ENCODE assay signal across 16 cellular contexts in the genomic region with DNA sequence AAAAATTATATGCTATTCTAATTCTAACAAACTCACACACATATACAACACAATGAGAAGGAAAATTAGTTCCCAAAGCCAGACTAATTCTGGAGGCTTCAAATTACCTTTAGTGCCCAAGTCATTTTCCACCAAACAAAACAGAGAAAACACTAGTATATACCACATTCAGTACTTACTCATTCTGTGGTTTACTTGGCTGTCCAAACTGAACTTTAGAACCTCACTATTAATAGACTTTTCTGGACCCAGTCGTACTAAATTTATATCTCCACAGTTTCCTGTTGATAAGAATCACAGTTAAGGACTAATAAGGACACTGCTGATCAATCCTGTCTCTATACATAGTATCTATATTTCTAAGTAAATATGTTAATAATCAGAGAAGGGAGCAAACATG.
DNase-seq lines count a peak whose midpoint lies in the region; ATAC-seq and TF ChIP-seq lines count a peak whose summit lies in the region.
"Had no signal": no experiment of that assay in that cellular context is flagged by ENCODE, and none has a peak within 500 bp of the region (broad histone marks: within the 10 kb centered on the region; RNA-seq: fewer than 3 reads in every experiment).

No MANE protein-coding gene starts in this region.

- no peak for TF ChIP-seq CTCF in GM20000 (IDR thresholded peaks at IDR 0.05; ENCODE audit: extremely low read depth, missing control alignments)

- no peak overlapping the region for H3K4me3 Mint-ChIP-seq in naive thymus-derived CD4-positive, alpha-beta T cell
- H3K4me3 Mint-ChIP-seq: activated T-cell treated with anti-CD3 and anti-CD28 coated beads, Interleukin-2, amount 50 U/mL, for 72 hours; WTC11 had no signal

- CTCF ChIA-PET in naive thymus-derived CD4-positive, alpha-beta T cell (lab: Charles Lee), result interaction anchor here (0.7 kb wide), 1 partner anchor 20 kb away, joined by 3 read pairs; no protein-coding TSS in a partner anchor

- H3K79me2 ChIP-seq in GM23248 (ENCODE audit: insufficient read depth), result peaks cover 38% of the 10 kb centered on the region
- H3K79me2 ChIP-seq: parathyroid adenoma had no signal

- no peaks in the 10 kb centered on the region for H4K20me1 ChIP-seq in GM23248 (ENCODE audit: insufficient read depth)

- in situ Hi-C loops in GM23248 (cut with MboI), result no loop called here

- POLR2A ChIA-PET in naive thymus-derived CD4-positive, alpha-beta T cell (lab: Charles Lee), result no interaction called here

- H3K27me3 Mint-ChIP-seq in naive thymus-derived CD4-positive, alpha-beta T cell, result no peaks in the 10 kb centered on the region

- no peak for ATAC-seq in naive thymus-derived CD4-positive, alpha-beta T cell
- ATAC-seq: activated T-cell treated with anti-CD3 and anti-CD28 coated beads, Interleukin-2, amount 50 U/mL, for 72 hours; WTC11 had no signal

- no peak overlapping the region for H3K9ac ChIP-seq in GM23248
- H3K9ac ChIP-seq: parathyroid adenoma had no signal

- H3K9me2 ChIP-seq in GM23248 (ENCODE audit: insufficient read depth), result no peaks in the 10 kb centered on the region

- DNase-seq in AG20443 (ENCODE audit: low spot score), result peak; percentile 28
- DNase-seq in GM23248, result peak; percentile 67
- peak; percentile 61 for DNase-seq in amniotic epithelial cell (ENCODE audit: low read depth)
- DNase-seq in naive thymus-derived CD4-positive, alpha-beta T cell, result no peak
- DNase-seq in NCI-H1694 (lab: John Stamatoyannopoulos, UW), result no peak
- no peak for DNase-seq in GM20000 (ENCODE audit: low spot score)
- no peak for DNase-seq in substantia nigra (lab: John Stamatoyannopoulos, UW)
- DNase-seq: activated T-cell treated with anti-CD3 and anti-CD28 coated beads, Interleukin-2, amount 50 U/mL, for 72 hours; NCI-H1694 treated with DMSO at 0.1 percent for 48 hours; NK-92 treated with Interleukin-12 subunit alpha and Interleukin-12 subunit beta, amount 100 ng/mL, for 24 hours; stomach had no signal

- peak overlapping the region in 6 of 9 donors; percentile 36 to 59 (median 42) for H3K27ac Mint-ChIP-seq in naive thymus-derived CD4-positive, alpha-beta T cell
- H3K27ac Mint-ChIP-seq: WTC11 had no signal

- H3K27ac ChIP-seq in GM23248 (peak overlapping the region; percentile 7), substantia nigra (ENCODE audit: low read depth, low read length, poor library complexity, severe bottlenecking) (no peak overlapping the region)
- no peak overlapping the region for H3K27ac ChIP-seq in naive thymus-derived CD4-positive, alpha-beta T cell (ENCODE audit: low read depth, low read length)
- H3K27ac ChIP-seq: parathyroid adenoma, SJSA1, stomach had no signal

- no peaks in the 10 kb centered on the region for H3K9me3 ChIP-seq in GM23248 (ENCODE audit: low read depth)
- H3K9me3 ChIP-seq in naive thymus-derived CD4-positive, alpha-beta T cell (ENCODE audit: control insufficient read depth in 2 of 3, low read length in 3 of 3), result no peaks in the 10 kb centered on the region
- H3K9me3 ChIP-seq: SJSA1, stomach had no signal

- peak overlapping the region; percentile 35 for H3K4me2 ChIP-seq in GM23248 (ENCODE audit: unreplicated experiment)

- intact Hi-C loops in naive thymus-derived CD4-positive, alpha-beta T cell (cut with micrococcal nuclease), result loop anchor here in 1 of 2 donors (10.0 kb wide), 1 partner anchor 46 kb away; no protein-coding TSS in a partner anchor

- 0% methylated on average over 1 of the region's 1 CpG for WGBS in GM23248 (ENCODE audit: low coverage in 1 of 2, low lambda C conversion rate in 2 of 2, missing lambda C conversion rate in 2 of 2), 2 experiments

- no peaks in the 10 kb centered on the region for H3K27me3 ChIP-seq in GM23248 (replicated peaks; ENCODE audit: insufficient read depth)
- H3K27me3 ChIP-seq in naive thymus-derived CD4-positive, alpha-beta T cell (ENCODE audit: control insufficient read depth in 2 of 2, insufficient read depth in 2 of 2, low read length in 2 of 2), result no peaks in the 10 kb centered on the region
- H3K27me3 ChIP-seq: SJSA1, stomach had no signal

- peaks cover 2 to 21% (median 8%) of the 10 kb centered on the region in 7 donors for H3K4me1 Mint-ChIP-seq in naive thymus-derived CD4-positive, alpha-beta T cell
- H3K4me1 Mint-ChIP-seq: WTC11 had no signal

- H3F3A ChIP-seq in GM23248 (ENCODE audit: insufficient read depth), result peaks cover 14% of the 10 kb centered on the region

- peaks cover 48% of the 10 kb centered on the region for H3K36me3 ChIP-seq in GM23248 (ENCODE audit: low read depth)
- H3K36me3 ChIP-seq in naive thymus-derived CD4-positive, alpha-beta T cell (ENCODE audit: control insufficient read depth in 2 of 3, insufficient read depth in 3 of 3, low read length in 3 of 3), result peaks cover 10 to 66% (median 23%) of the 10 kb centered on the region in 3 experiments

- peaks cover 0 to 24% (median 16%) of the 10 kb centered on the region in 5 donors for H3K36me3 Mint-ChIP-seq in naive thymus-derived CD4-positive, alpha-beta T cell

- H2AFZ ChIP-seq in GM23248, result no peak overlapping the region
- H2AFZ ChIP-seq: parathyroid adenoma had no signal

- peaks cover 17% of the 10 kb centered on the region for H3K4me1 ChIP-seq in GM23248 (ENCODE audit: insufficient read depth)
- no peaks in the 10 kb centered on the region for H3K4me1 ChIP-seq in naive thymus-derived CD4-positive, alpha-beta T cell (ENCODE audit: control insufficient read depth in 2 of 2, insufficient read depth in 2 of 2, low read length in 2 of 2)
- H3K4me1 ChIP-seq: parathyroid adenoma, SJSA1 had no signal

- no peaks in the 10 kb centered on the region for H3K9me3 Mint-ChIP-seq in naive thymus-derived CD4-positive, alpha-beta T cell
- H3K9me3 Mint-ChIP-seq: activated T-cell treated with anti-CD3 and anti-CD28 coated beads, Interleukin-2, amount 50 U/mL, for 72 hours; WTC11 had no signal

- H3K4me3 ChIP-seq in GM23248, result no peak overlapping the region
- H3K4me3 ChIP-seq in naive thymus-derived CD4-positive, alpha-beta T cell (ENCODE audit: low read length), result no peak overlapping the region
- H3K4me3 ChIP-seq: K562, lung, SJSA1, stomach had no signal

Comparison
In these comparisons a context has a peak if more than half of its experiments do, and no peak if none do; other contexts are left out.
1. DNase-seq: peak in AG20443 (single experiment), GM23248 (single experiment) and amniotic epithelial cell (single experiment); none in naive thymus-derived CD4-positive, alpha-beta T cell (0 of 9), NCI-H1694 (single experiment), GM20000 (single experiment) and substantia nigra (0 of 49).